In genomic region chr11:132114185-132114584, GRCh38 we compare ENCODE assay signal across 8 cellular contexts.
DNase-seq lines count a peak whose midpoint lies in the region; ATAC-seq and TF ChIP-seq lines count a peak whose summit lies in the region.

No MANE protein-coding gene starts in this region.

- in situ Hi-C loops in GM23248 (cut with MboI) = no loop called here

- no peaks in the 10 kb centered on the region for H3K79me2 ChIP-seq in ACC112 (ENCODE audit: control insufficient read depth, insufficient read depth, low read length, unreplicated experiment)
- H3K79me2 ChIP-seq in GM23248 (ENCODE audit: insufficient read depth) = no peaks in the 10 kb centered on the region
- H3K79me2 ChIP-seq in fibroblast of lung (ENCODE audit: control insufficient read depth, insufficient read depth, low read length) = no peaks in the 10 kb centered on the region

- H2AFZ ChIP-seq in ACC112 (ENCODE audit: low read length, unreplicated experiment) (peak overlapping the region; percentile 17), GM23248 (no peak overlapping the region), fibroblast of lung (ENCODE audit: low read length) (no peak overlapping the region)

- no peaks in the 10 kb centered on the region for H3K27me3 ChIP-seq in ACC112 (ENCODE audit: insufficient read depth, low read length)
- H3K27me3 ChIP-seq in GM23248 (replicated peaks; ENCODE audit: insufficient read depth) = no peaks in the 10 kb centered on the region
- H3K27me3 ChIP-seq in fibroblast of lung (ENCODE audit: control insufficient read depth, insufficient read depth, low read length) = no peaks in the 10 kb centered on the region
- no peaks in the 10 kb centered on the region for H3K27me3 ChIP-seq in skeletal muscle satellite cell (ENCODE audit: control insufficient read depth, insufficient read depth, low read length)

- peak; percentile 24 to 37 for TF ChIP-seq CTCF in fibroblast of lung (conservative IDR thresholded peaks at IDR 0.05 in 1 of 2, IDR thresholded peaks at IDR 0.05 in 1 of 2; ENCODE audit: low read depth in 1 of 2, low read length in 2 of 2)

- H3K9ac ChIP-seq in GM23248 (no peak overlapping the region), fibroblast of lung (ENCODE audit: insufficient read depth, low read length) (no peak overlapping the region), skeletal muscle satellite cell (ENCODE audit: low read depth, low read length) (peak overlapping the region; percentile 18)

- WGBS in GM23248 (ENCODE audit: low coverage in 1 of 2, low lambda C conversion rate in 2 of 2, missing lambda C conversion rate in 2 of 2), 2 experiments = 19 to 36% methylated on average over 3 of the region's 3 CpGs

- no peaks in the 10 kb centered on the region for H3K36me3 Mint-ChIP-seq in activated CD4-positive, alpha-beta T cell treated with anti-CD3 and anti-CD28 coated beads, Interleukin-2, amount 10 ng/mL, durations not matched to agents 24 days and 14 days (ENCODE audit: low read depth)

- H3K4me1 ChIP-seq in ACC112 (ENCODE audit: control insufficient read depth, insufficient read depth, low read length, unreplicated experiment) (peaks cover 43% of the 10 kb centered on the region), GM23248 (ENCODE audit: insufficient read depth) (peaks cover 39% of the 10 kb centered on the region), fibroblast of lung (ENCODE audit: control insufficient read depth, extremely low read depth, insufficient read depth, low read length) (peaks cover 10% of the 10 kb centered on the region), skeletal muscle satellite cell (ENCODE audit: control insufficient read depth, insufficient read depth, low read length) (peaks cover 43% of the 10 kb centered on the region)

- H3K9me3 ChIP-seq in GM23248 (ENCODE audit: low read depth) (no peaks in the 10 kb centered on the region), fibroblast of lung (ENCODE audit: control insufficient read depth, insufficient read depth, low read depth, low read length) (no peaks in the 10 kb centered on the region), skeletal muscle satellite cell (replicated peaks; ENCODE audit: low read length) (no peaks in the 10 kb centered on the region)

- ATAC-seq in HG03196 (IDR thresholded peaks at IDR 0.05; ENCODE audit: unreplicated experiment) (no peak), GM21526 (IDR thresholded peaks at IDR 0.05; ENCODE audit: low FRiP score, unreplicated experiment) (no peak)

- H4K20me1 ChIP-seq in GM23248 (ENCODE audit: insufficient read depth) = no peaks in the 10 kb centered on the region
- no peaks in the 10 kb centered on the region for H4K20me1 ChIP-seq in fibroblast of lung (ENCODE audit: control insufficient read depth, extremely low read depth, insufficient read depth, low read length)

- DNase-seq in GM23248 (peak; percentile 65), NCI-H69 (lab: John Stamatoyannopoulos, UW) (peak; percentile 79), fibroblast of lung (ENCODE audit: low read depth in 2 of 2) (no peak)
- no peak for DNase-seq in activated CD4-positive, alpha-beta T cell treated with anti-CD3 and anti-CD28 coated beads, Interleukin-2, amount 10 ng/mL, durations not matched to agents 24 days and 14 days

- peaks cover 27% of the 10 kb centered on the region for H3F3A ChIP-seq in GM23248 (ENCODE audit: insufficient read depth)

- H3K9me3 Mint-ChIP-seq in activated CD4-positive, alpha-beta T cell treated with anti-CD3 and anti-CD28 coated beads, Interleukin-2, amount 10 ng/mL, durations not matched to agents 24 days and 14 days = no peaks in the 10 kb centered on the region

- H3K36me3 ChIP-seq in ACC112 (ENCODE audit: insufficient read depth, low read length) = no peaks in the 10 kb centered on the region
- no peaks in the 10 kb centered on the region for H3K36me3 ChIP-seq in GM23248 (ENCODE audit: low read depth)
- no peaks in the 10 kb centered on the region for H3K36me3 ChIP-seq in fibroblast of lung (ENCODE audit: control insufficient read depth, insufficient read depth, low read length)
- H3K36me3 ChIP-seq in skeletal muscle satellite cell (ENCODE audit: insufficient read depth, low read length) = no peaks in the 10 kb centered on the region

- H3K4me2 ChIP-seq in GM23248 (ENCODE audit: unreplicated experiment) (no peak overlapping the region), fibroblast of lung (ENCODE audit: extremely low read depth, insufficient read depth, low read length) (no peak overlapping the region), skeletal muscle satellite cell (ENCODE audit: low read length) (no peak overlapping the region)

- H3K27me3 Mint-ChIP-seq in activated CD4-positive, alpha-beta T cell treated with anti-CD3 and anti-CD28 coated beads, Interleukin-2, amount 10 ng/mL, durations not matched to agents 24 days and 14 days = no peaks in the 10 kb centered on the region

- no peak overlapping the region for H3K27ac Mint-ChIP-seq in activated CD4-positive, alpha-beta T cell treated with anti-CD3 and anti-CD28 coated beads, Interleukin-2, amount 10 ng/mL, durations not matched to agents 24 days and 14 days

- H3K4me3 ChIP-seq in ACC112 (ENCODE audit: low read depth, low read length) (no peak overlapping the region), GM23248 (no peak overlapping the region), fibroblast of lung (replicated peaks in 1 of 4; ENCODE audit: control extremely low read depth in 1 of 4, insufficient read depth in 1 of 4, low read depth in 3 of 4, low read length in 4 of 4) (no peak overlapping the region), skeletal muscle satellite cell (ENCODE audit: low read length) (no peak overlapping the region)

- H3K27ac ChIP-seq in ACC112 (ENCODE audit: low read depth, low read length) (no peak overlapping the region), GM23248 (no peak overlapping the region), fibroblast of lung (ENCODE audit: insufficient read depth, low read length) (no peak overlapping the region)

- no peaks in the 10 kb centered on the region for H3K4me1 Mint-ChIP-seq in activated CD4-positive, alpha-beta T cell treated with anti-CD3 and anti-CD28 coated beads, Interleukin-2, amount 10 ng/mL, durations not matched to agents 24 days and 14 days

- no peaks in the 10 kb centered on the region for H3K9me2 ChIP-seq in GM23248 (ENCODE audit: insufficient read depth)

- intact Hi-C loops in activated CD4-positive, alpha-beta T cell treated with anti-CD3 and anti-CD28 coated beads, Interleukin-2, amount 10 ng/mL, durations not matched to agents 24 days and 14 days (cut with micrococcal nuclease) = no loop called here

- no peak overlapping the region for H3K4me3 Mint-ChIP-seq in activated CD4-positive, alpha-beta T cell treated with anti-CD3 and anti-CD28 coated beads, Interleukin-2, amount 10 ng/mL, durations not matched to agents 24 days and 14 days

Comparison
In these comparisons a context has a peak if more than half of its experiments do, and no peak if none do; other contexts are left out.
1. DNase-seq: peak in GM23248 (single experiment) and NCI-H69 (single experiment); none in fibroblast of lung (0 of 2) and activated CD4-positive, alpha-beta T cell treated with anti-CD3 and anti-CD28 coated beads, Interleukin-2, amount 10 ng/mL, durations not matched to agents 24 days and 14 days (single experiment).